ENCODE assay signal across 25 cellular contexts in the genomic region with DNA sequence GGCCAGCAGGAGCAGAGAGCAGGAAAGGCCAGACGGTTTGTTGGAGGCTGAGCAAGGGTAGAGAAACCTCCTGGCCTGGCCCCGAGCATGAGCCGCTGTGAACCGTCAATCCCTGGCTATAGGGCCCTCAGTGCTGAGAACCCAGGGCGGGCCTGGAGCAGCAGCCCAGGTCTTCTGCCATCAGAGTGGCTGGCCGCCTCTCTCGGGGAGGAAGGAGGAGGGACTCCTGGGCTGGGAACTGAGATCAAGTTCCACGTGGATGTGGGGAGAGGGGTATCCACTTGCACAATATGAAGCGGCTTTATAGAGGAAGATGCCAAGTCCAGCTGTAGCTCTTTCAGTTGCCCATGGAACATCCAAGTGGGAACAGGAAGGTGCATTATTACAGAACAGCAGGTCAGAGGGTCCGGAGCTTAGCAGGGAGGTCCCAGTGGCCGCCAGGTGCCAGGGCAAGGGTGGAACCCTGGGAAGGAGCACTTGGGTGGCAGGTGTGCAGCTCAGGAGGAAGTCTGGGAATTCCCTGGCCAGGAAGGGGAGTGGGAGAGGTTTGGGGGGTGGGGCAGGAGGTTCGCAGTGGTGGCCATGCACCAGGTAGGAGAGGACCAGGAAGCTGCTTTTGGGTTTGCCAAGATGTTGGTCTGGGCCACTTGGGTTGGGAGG. TPM values are rescaled to one million over a fixed set of nuclear protein-coding genes. Genes with fewer than 3 reads are reported as not detected.
"Had no signal": no experiment of that assay in that cellular context is flagged by ENCODE, and none has a peak within 500 bp of the region (broad histone marks: within the 10 kb centered on the region; RNA-seq: fewer than 3 reads in every experiment).

No MANE protein-coding gene starts in this region.

- H2AFZ ChIP-seq: parathyroid adenoma had no signal

- H3K27ac ChIP-seq: dorsolateral prefrontal cortex, epithelial cell of prostate, gastrocnemius medialis, lower lobe of right lung, parathyroid adenoma, psoas muscle, sigmoid colon, stomach, tibial artery had no signal

- H3K27ac Mint-ChIP-seq: natural killer cell; stimulated activated effector memory CD8-positive, alpha-beta T cell treated with anti-CD3 and anti-CD28 coated beads, Interleukin-12 subunit alpha, Interleukin-12 subunit beta, amount 100 ng/mL, for 72 hours; type B pancreatic cell had no signal

- H3K36me3 ChIP-seq: gastrocnemius medialis, lower lobe of right lung, sigmoid colon, stomach, tibial artery had no signal

- H3K9me3 ChIP-seq: gastrocnemius medialis, lower lobe of right lung, psoas muscle, sigmoid colon, stomach, tibial artery had no signal

- H3K4me3 ChIP-seq: dorsolateral prefrontal cortex, gastrocnemius medialis, lower lobe of right lung, psoas muscle, sigmoid colon, stomach, tibial artery had no signal

- H3K4me3 Mint-ChIP-seq: natural killer cell; stimulated activated effector memory CD8-positive, alpha-beta T cell treated with anti-CD3 and anti-CD28 coated beads, Interleukin-12 subunit alpha, Interleukin-12 subunit beta, amount 100 ng/mL, for 72 hours; type B pancreatic cell had no signal

- H3K4me1 ChIP-seq: gastrocnemius medialis, lower lobe of right lung, parathyroid adenoma, psoas muscle, sigmoid colon, stomach, tibial artery had no signal

- H3K79me2 ChIP-seq: parathyroid adenoma had no signal

- DNase-seq: cerebellar nuclear complex; dorsolateral prefrontal cortex; effector CD4-positive, alpha-beta T cell; foreskin fibroblast; gastrocnemius medialis; kidney glomerular epithelial cell; left colon; left ventricle myocardium superior; lower lobe of right lung; natural killer cell; psoas muscle; right cardiac atrium; sigmoid colon; stimulated activated CD4-positive, alpha-beta T cell treated with anti-CD3 and anti-CD28 coated beads, Interleukin-2, amount 100 ng/mL, for 24 hours; stimulated activated CD4-positive, alpha-beta T cell treated with anti-CD3 and anti-CD28 coated beads, Interleukin-4, amount 100 ng/mL, for 24 hours; stimulated activated naive CD4-positive, alpha-beta T cell treated with Interleukin-2 at 50 U/mL for 16 hours; stomach; tibial artery had no signal

- ATAC-seq: esophagus mucosa; gastrocnemius medialis; left colon; left ventricle myocardium superior; lower lobe of right lung; natural killer cell; psoas muscle; right cardiac atrium; stimulated activated effector memory CD8-positive, alpha-beta T cell treated with anti-CD3 and anti-CD28 coated beads, Interleukin-12 subunit alpha, Interleukin-12 subunit beta, amount 100 ng/mL, for 72 hours had no signal

- H3K36me3 Mint-ChIP-seq: natural killer cell; stimulated activated effector memory CD8-positive, alpha-beta T cell treated with anti-CD3 and anti-CD28 coated beads, Interleukin-12 subunit alpha, Interleukin-12 subunit beta, amount 100 ng/mL, for 72 hours; type B pancreatic cell had no signal

- H3K9ac ChIP-seq: parathyroid adenoma had no signal

- H3K9me3 Mint-ChIP-seq: natural killer cell; stimulated activated effector memory CD8-positive, alpha-beta T cell treated with anti-CD3 and anti-CD28 coated beads, Interleukin-12 subunit alpha, Interleukin-12 subunit beta, amount 100 ng/mL, for 72 hours; type B pancreatic cell had no signal

- H3K4me1 Mint-ChIP-seq: natural killer cell had no signal

RNA-seq across cellular contexts. Expression of a gene that starts 31.7 kb away (rescaled TPM):
- total RNA-seq: mononuclear cell, natural killer cell, subcutaneous adipose tissue had no signal
